13 cellular contexts compared by ENCODE assay signal in genomic region chrX:40079572-40079971, GRCh38.
"Had no signal": no experiment of that assay in that cellular context is flagged by ENCODE, and none has a peak within 500 bp of the region (broad histone marks: within the 10 kb centered on the region; RNA-seq: fewer than 3 reads in every experiment).

No MANE protein-coding gene starts in this region.

- H3K4me3 ChIP-seq: heart right ventricle, right lobe of liver, spleen, upper lobe of left lung had no signal

- H3K9me3 Mint-ChIP-seq: stimulated activated memory B cell treated with anti-CD40 and anti-IgM and Interleukin-4, amounts not matched to agents 10 μg/mL and 1 μg/mL and 100 μg/mL, for 72 hours; T-helper 2 cell treated with Interferon-gamma antibody and Interleukin-4, amounts not matched to agents 5 μg/mL and 100 μg/mL, for 36 hours had no signal

- H3K27ac ChIP-seq: heart right ventricle, neutrophil, spleen, upper lobe of left lung had no signal

- DNase-seq: activated CD4-positive, alpha-beta T cell treated with anti-CD3 and anti-CD28 coated beads, Interleukin-2, amount 50 U/mL, for 4 hours; activated CD4-positive, CD25-positive, alpha-beta regulatory T cell treated with anti-CD3 and anti-CD28 coated beads, Interleukin-2, amount 50 U/mL, for 72 hours; activated T-cell treated with anti-CD3 and anti-CD28 coated beads, Interleukin-2, amount 50 U/mL, for 48 hours; heart right ventricle; spleen; stimulated activated CD4-positive, alpha-beta T cell treated with anti-CD3 and anti-CD28 coated beads, Interleukin-1b, Interleukin-23, amount 100 ng/mL, for 48 hours; SW 1271; upper lobe of left lung had no signal

- H3K27me3 ChIP-seq: neutrophil, right lobe of liver had no signal

- H3K27me3 Mint-ChIP-seq: progenitor cell of endocrine pancreas; stimulated activated memory B cell treated with anti-CD40 and anti-IgM and Interleukin-4, amounts not matched to agents 10 μg/mL and 1 μg/mL and 100 μg/mL, for 72 hours had no signal

- H3K9me3 ChIP-seq: heart right ventricle, neutrophil, right lobe of liver, spleen, upper lobe of left lung had no signal

- H3K4me3 Mint-ChIP-seq: stimulated activated memory B cell treated with anti-CD40 and anti-IgM and Interleukin-4, amounts not matched to agents 10 μg/mL and 1 μg/mL and 100 μg/mL, for 72 hours; T-helper 2 cell treated with Interferon-gamma antibody and Interleukin-4, amounts not matched to agents 5 μg/mL and 100 μg/mL, for 36 hours had no signal

- H3K27ac Mint-ChIP-seq: progenitor cell of endocrine pancreas; stimulated activated memory B cell treated with anti-CD40 and anti-IgM and Interleukin-4, amounts not matched to agents 10 μg/mL and 1 μg/mL and 100 μg/mL, for 72 hours; T-helper 2 cell treated with Interferon-gamma antibody and Interleukin-4, amounts not matched to agents 5 μg/mL and 100 μg/mL, for 36 hours had no signal

- ATAC-seq: heart right ventricle; right lobe of liver; stimulated activated memory B cell treated with anti-CD40 and anti-IgM and Interleukin-4, amounts not matched to agents 10 μg/mL and 1 μg/mL and 100 μg/mL, for 72 hours had no signal
